28 cellular contexts compared by ENCODE assay signal in the genomic region with DNA sequence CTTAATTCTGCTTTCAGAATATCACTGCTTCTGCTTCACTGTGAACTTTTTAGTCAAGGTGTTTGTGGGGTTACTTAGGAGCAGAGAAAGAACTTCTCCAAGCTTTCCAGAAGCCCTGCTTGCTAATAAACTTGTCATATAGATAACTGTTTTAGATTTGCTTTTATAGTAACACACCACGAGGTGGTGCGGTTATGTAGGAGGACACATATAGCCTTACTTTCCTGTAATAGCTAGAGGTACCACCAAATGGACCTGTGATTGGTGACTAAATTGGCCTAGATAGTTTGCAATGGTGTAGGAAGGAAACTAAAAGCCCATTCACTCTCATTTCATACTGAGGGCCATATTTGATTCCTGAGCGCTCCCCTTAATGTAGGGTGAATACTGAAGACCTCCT. TPM values are rescaled to one million over a fixed set of nuclear protein-coding genes. Genes with fewer than 3 reads are reported as not detected.
A peak's percentile ranks its signal among the peaks of the same experiment; 100 is the strongest.
DNase-seq lines count a peak whose midpoint lies in the region; ATAC-seq and TF ChIP-seq lines count a peak whose summit lies in the region.
"Had no signal": no experiment of that assay in that cellular context is flagged by ENCODE, and none has a peak within 500 bp of the region (broad histone marks: within the 10 kb centered on the region; RNA-seq: fewer than 3 reads in every experiment).

No MANE protein-coding gene starts in this region.

- no peak overlapping the region for H3K27ac ChIP-seq in adrenal gland
- H3K27ac ChIP-seq: esophagus squamous epithelium, gastroesophageal sphincter, skin epidermis, testis had no signal

- H3K27me3 ChIP-seq in adrenal gland = no peaks in the 10 kb centered on the region
- H3K27me3 ChIP-seq: esophagus squamous epithelium, gastroesophageal sphincter, testis had no signal

- H3K4me1 ChIP-seq in adrenal gland (replicated peaks in 1 of 2) = peaks cover 0 to 16% of the 10 kb centered on the region in 2 donors
- H3K4me1 ChIP-seq: esophagus squamous epithelium, gastroesophageal sphincter, testis had no signal

- no peak for ATAC-seq in HG03139 (IDR thresholded peaks at IDR 0.05; ENCODE audit: unreplicated experiment)
- ATAC-seq: gastroesophageal sphincter; left lobe of liver; SK-N-SH treated with all-trans-retinoic acid at 6 μM for 48 hours; stimulated activated naive B cell treated with anti-CD40 and anti-IgM and Interleukin-4, amounts not matched to agents 10 μg/mL and 1 μg/mL and 100 μg/mL, for 72 hours had no signal

- no peaks in the 10 kb centered on the region for H3K9me3 ChIP-seq in adrenal gland (replicated peaks in 1 of 3)
- H3K9me3 ChIP-seq: esophagus squamous epithelium, gastroesophageal sphincter, testis had no signal

- peak; percentile 38 for DNase-seq in NCI-H82 (lab: John Stamatoyannopoulos, UW)
- no peak for DNase-seq in NCI-H82 treated with DMSO at 0.1 percent for 48 hours (lab: John Stamatoyannopoulos, UW; ENCODE audit: unreplicated experiment)
- peak; percentile 18 for DNase-seq in M059J (ENCODE audit: low read depth)
- DNase-seq in RPMI7951 (ENCODE audit: low read depth) = peak; percentile 14
- peak; percentile 26 for DNase-seq in fibroblast of villous mesenchyme (ENCODE audit: low read depth)
- DNase-seq in adrenal gland = no peak
- no peak for DNase-seq in SIG-M5 (lab: John Stamatoyannopoulos, UW)
- DNase-seq: activated CD4-positive, alpha-beta T cell treated with anti-CD3 and anti-CD28 coated beads, Interleukin-2, amount 50 U/mL, for 1 hour; activated naive CD4-positive, alpha-beta T cell treated with anti-CD3 and anti-CD28 coated beads, Interleukin-2, amount 10 ng/mL, durations not matched to agents 7 days and 5 days; cortex of kidney; esophagus squamous epithelium; H9; hippocampal formation; immature natural killer cell; naive B cell; NCI-H1048; NCI-H1694 treated with DMSO at 0.1 percent for 48 hours; NCI-H2171 treated with DMSO at 0.1 percent for 48 hours; nucleus accumbens; stimulated activated CD4-positive, alpha-beta T cell treated with anti-CD3 and anti-CD28 coated beads, Interleukin-2, amount 100 ng/mL, for 24 hours; stimulated activated naive B cell treated with anti-CD40 and anti-IgM and Interleukin-4, amounts not matched to agents 10 μg/mL and 1 μg/mL and 100 μg/mL, for 72 hours; T-helper 2 cell; testis had no signal

- H3K4me3 ChIP-seq in fibroblast of villous mesenchyme (ENCODE audit: low read depth, low read length) (no peak overlapping the region), adrenal gland (no peak overlapping the region)
- H3K4me3 ChIP-seq: esophagus squamous epithelium, gastroesophageal sphincter, skin epidermis, testis had no signal

- TF ChIP-seq CTCF in fibroblast of villous mesenchyme (IDR thresholded peaks at IDR 0.05; ENCODE audit: insufficient read depth, low read depth, low read length) (peak; percentile 8), adrenal gland (IDR thresholded peaks at IDR 0.05) (no peak)

- intact Hi-C loops in adrenal gland (cut with DNase I) = no loop called here

- WGBS in adrenal gland, 4 donors = 82 to 94% (median 87%) methylated on average over 3 of the region's 3 CpGs

- no peaks in the 10 kb centered on the region for H3K36me3 ChIP-seq in adrenal gland (replicated peaks in 1 of 2)

- TF ChIP-seq POLR2A in adrenal gland (IDR thresholded peaks at IDR 0.05) = no peak

RNA-seq across cellular contexts. Expression of a gene that starts 52.3 kb away (rescaled TPM):
- 71.8 and 131 TPM in 2 replicates for total RNA-seq in M059J (2014; rRNA removed; shearing (Covaris generic))
- total RNA-seq in RPMI7951 (2014; rRNA removed; shearing (Covaris generic)) = 75.3 and 83.0 TPM in 2 replicates
- total RNA-seq in fibroblast of villous mesenchyme (116 and 154 TPM in 2 replicates), adrenal gland (100 to 1,000 TPM in 6 of 8 donors, 10 to 100 TPM in 2; 55.7 to 156 (median 112) TPM)
- polyA plus RNA-seq in adrenal gland = 100 to 1,000 TPM in 1 of 3 donors, 10 to 100 TPM in 2; 27.7 to 207 (median 40.5) TPM

Comparison
In these comparisons a context has a peak if more than half of its experiments do, and no peak if none do; other contexts are left out.
1. DNase-seq: peak in NCI-H82 (single experiment), M059J (single experiment), RPMI7951 (single experiment) and fibroblast of villous mesenchyme (single experiment); none in NCI-H82 treated with DMSO at 0.1 percent for 48 hours (single experiment), adrenal gland (0 of 7) and SIG-M5 (single experiment).